29 cellular contexts compared by ENCODE assay signal in genomic region chr17:7266784-7267183, GRCh38. TPM values are rescaled to one million over a fixed set of nuclear protein-coding genes. Genes with fewer than 3 reads are reported as not detected.
DNase-seq lines count a peak whose midpoint lies in the region; ATAC-seq, FAIRE-seq and TF ChIP-seq lines count a peak whose summit lies in the region.
"Had no signal": no experiment of that assay in that cellular context is flagged by ENCODE, and none has a peak within 500 bp of the region (broad histone marks: within the 10 kb centered on the region; RNA-seq: fewer than 3 reads in every experiment).

No MANE protein-coding gene starts in this region.

- no peak overlapping the region for H4K8ac ChIP-seq in H1 (ENCODE audit: extremely low read depth, insufficient read depth, low read length)

- TF ChIP-seq EP300 in H1 (IDR thresholded peaks at IDR 0.05; ENCODE audit: borderline replicate concordance in 1 of 2, low read depth in 2 of 2, low read length in 2 of 2): no peak

- no peak overlapping the region for H2AK5ac ChIP-seq in H1 (ENCODE audit: low read depth, low read length)

- TF ChIP-seq CTCF in C4-2B (conservative IDR thresholded peaks at IDR 0.05) (no peak), H1 (IDR thresholded peaks at IDR 0.05; ENCODE audit: control extremely low read depth in 1 of 3, insufficient read depth in 1 of 3, low read depth in 1 of 3, low read length in 3 of 3) (no peak), progenitor cell of endocrine pancreas (IDR thresholded peaks at IDR 0.05; ENCODE audit: unreplicated experiment) (no peak)

- no peak overlapping the region for H2BK120ac ChIP-seq in H1 (replicated peaks; ENCODE audit: low read depth, low read length)

- H4K20me1 ChIP-seq in H1 (replicated peaks in 1 of 2; ENCODE audit: control insufficient read depth in 1 of 2, insufficient read depth in 2 of 2, low read length in 2 of 2): peaks cover 0 to under 1% of the 10 kb centered on the region in 2 experiments

- peaks cover 17% of the 10 kb centered on the region for H3K4me1 Mint-ChIP-seq in progenitor cell of endocrine pancreas (ENCODE audit: low read depth)
- H3K4me1 Mint-ChIP-seq in activated T-helper 1 cell treated with anti-CD3 and anti-CD28 coated beads, Interleukin-12 subunit alpha, Interleukin-12 subunit beta, Interleukin-2, Interleukin-4 antibody, amounts not matched to agents 30 ng/mL and 10 ng/mL and 1 ng/mL, durations not matched to agents 14 hours and 24 hours and 36 hours (ENCODE audit: low read depth): peaks cover 19% of the 10 kb centered on the region

- no peak overlapping the region for H4K5ac ChIP-seq in H1 (ENCODE audit: insufficient read length, low read depth, low read length)

- no peak overlapping the region for H2BK15ac ChIP-seq in H1 (ENCODE audit: low read length)

- H3K27me3 ChIP-seq in H1 (replicated peaks in 1 of 4; ENCODE audit: control insufficient read depth in 3 of 4, extremely low read depth in 1 of 4, insufficient read depth in 3 of 4, low read length in 3 of 4): no peaks in the 10 kb centered on the region

- FAIRE-seq in H1 (lab: Jason Lieb, UNC): no peak
- FAIRE-seq: endometrium, GM18507, small intestine had no signal

- H3K79me1 ChIP-seq in H1 (ENCODE audit: low read depth, low read length): peaks cover under 1% of the 10 kb centered on the region; the same call in 1 of the 2 replicates

- H4K91ac ChIP-seq in H1 (replicated peaks; ENCODE audit: insufficient read length, low read length): peak overlapping the region; percentile 35

- TF ChIP-seq RAD21 in H1 (IDR thresholded peaks at IDR 0.05 in 1 of 2, conservative IDR thresholded peaks at IDR 0.05 in 1 of 2; ENCODE audit: low read depth in 2 of 2, low read length in 2 of 2): no peak

- H2BK20ac ChIP-seq in H1 (ENCODE audit: low read length): no peak overlapping the region

- no peaks in the 10 kb centered on the region for H3K9me3 Mint-ChIP-seq in progenitor cell of endocrine pancreas (ENCODE audit: low read depth)
- H3K9me3 Mint-ChIP-seq in activated T-helper 1 cell treated with anti-CD3 and anti-CD28 coated beads, Interleukin-12 subunit alpha, Interleukin-12 subunit beta, Interleukin-2, Interleukin-4 antibody, amounts not matched to agents 30 ng/mL and 10 ng/mL and 1 ng/mL, durations not matched to agents 14 hours and 24 hours and 36 hours: no peaks in the 10 kb centered on the region
- H3K9me3 Mint-ChIP-seq: activated CD4-positive, alpha-beta T cell treated with anti-CD3 and anti-CD28 coated beads, Interleukin-2, amount 10 ng/mL, durations not matched to agents 7 days and 5 days; CD4-positive, alpha-beta T cell; GM23338 had no signal

- H3K27ac ChIP-seq in C4-2B (peak overlapping the region; percentile 16), H1 (ENCODE audit: low read depth, low read length) (no peak overlapping the region)
- H3K27ac ChIP-seq: neutrophil, PC-9, psoas muscle, WERI-Rb-1 had no signal

- intact Hi-C loops in activated T-helper 1 cell treated with anti-CD3 and anti-CD28 coated beads, Interleukin-12 subunit alpha, Interleukin-12 subunit beta, Interleukin-2, Interleukin-4 antibody, amounts not matched to agents 30 ng/mL and 10 ng/mL and 1 ng/mL, durations not matched to agents 14 hours and 24 hours and 36 hours (cut with micrococcal nuclease): no loop called here

- no peak overlapping the region for H3K4me3 ChIP-seq in H1 (ENCODE audit: extremely low read depth in 1 of 4, insufficient read depth in 2 of 4, low read depth in 3 of 4, low read length in 4 of 4)
- H3K4me3 ChIP-seq: PC-9, psoas muscle had no signal

- no peaks in the 10 kb centered on the region for H3K36me3 Mint-ChIP-seq in progenitor cell of endocrine pancreas (ENCODE audit: insufficient read depth)
- no peaks in the 10 kb centered on the region for H3K36me3 Mint-ChIP-seq in activated T-helper 1 cell treated with anti-CD3 and anti-CD28 coated beads, Interleukin-12 subunit alpha, Interleukin-12 subunit beta, Interleukin-2, Interleukin-4 antibody, amounts not matched to agents 30 ng/mL and 10 ng/mL and 1 ng/mL, durations not matched to agents 14 hours and 24 hours and 36 hours (ENCODE audit: low read depth)

- H3K14ac ChIP-seq in H1 (ENCODE audit: insufficient read length): no peak overlapping the region

- DNase-seq in HT1080 (ENCODE audit: low read depth) (peak; percentile 17), H1 (ENCODE audit: low read depth in 1 of 2, low spot score in 2 of 2) (no peak), progenitor cell of endocrine pancreas (ENCODE audit: low spot score, unreplicated experiment) (no peak), retina (no peak)
- no peak for DNase-seq in activated T-helper 1 cell treated with anti-CD3 and anti-CD28 coated beads, Interleukin-12 subunit alpha, Interleukin-12 subunit beta, Interleukin-2, Interleukin-4 antibody, amounts not matched to agents 30 ng/mL and 10 ng/mL and 1 ng/mL, durations not matched to agents 14 hours and 24 hours and 36 hours (ENCODE audit: low spot score)
- DNase-seq: activated CD4-positive, alpha-beta T cell treated with anti-CD3 and anti-CD28 coated beads, Interleukin-2, amount 10 ng/mL, durations not matched to agents 7 days and 5 days; activated naive CD4-positive, alpha-beta T cell treated with anti-CD3 and anti-CD28 coated beads, Interleukin-2, amount 50 U/mL, for 16 hours; aorta; CD4-positive, alpha-beta T cell; central memory CD4-positive, alpha-beta T cell; DMS 273 treated with DMSO at 0.1 percent for 48 hours; GF-D8; glutamatergic neuron; mammary epithelial cell; NCI-H1417; NCI-H2081 treated with DMSO at 0.1 percent for 48 hours; PC-9; psoas muscle; Right ventricle myocardium superior; small intestine; stimulated activated CD4-positive, alpha-beta T cell treated with anti-CD3 and anti-CD28 coated beads, Interleukin-2, amount 100 ng/mL, for 24 hours; WERI-Rb-1 had no signal

- 0 out of 2 replicates have a peak overlapping the region, but pooled peaks have one; percentile 28 for H3K18ac ChIP-seq in H1 (ENCODE audit: extremely low read depth, low read length)

- H3K36me3 ChIP-seq in H1 (ENCODE audit: control insufficient read depth in 2 of 4, insufficient read depth in 4 of 4, low read length in 3 of 4): no peaks in the 10 kb centered on the region
- H3K36me3 ChIP-seq: neutrophil, WERI-Rb-1 had no signal

- H2AFZ ChIP-seq in H1 (ENCODE audit: low read length): no peak overlapping the region
- H2AFZ ChIP-seq: GM23338, PC-9 had no signal

- H3K4me3 Mint-ChIP-seq in progenitor cell of endocrine pancreas (ENCODE audit: low read depth): no peak overlapping the region
- H3K4me3 Mint-ChIP-seq in activated T-helper 1 cell treated with anti-CD3 and anti-CD28 coated beads, Interleukin-12 subunit alpha, Interleukin-12 subunit beta, Interleukin-2, Interleukin-4 antibody, amounts not matched to agents 30 ng/mL and 10 ng/mL and 1 ng/mL, durations not matched to agents 14 hours and 24 hours and 36 hours: no peak overlapping the region
- H3K4me3 Mint-ChIP-seq: activated CD4-positive, alpha-beta T cell treated with anti-CD3 and anti-CD28 coated beads, Interleukin-2, amount 10 ng/mL, durations not matched to agents 7 days and 5 days; CD4-positive, alpha-beta T cell; GM23338 had no signal

- peak overlapping the region; percentile 42 for H3K27ac Mint-ChIP-seq in progenitor cell of endocrine pancreas
- H3K27ac Mint-ChIP-seq in activated T-helper 1 cell treated with anti-CD3 and anti-CD28 coated beads, Interleukin-12 subunit alpha, Interleukin-12 subunit beta, Interleukin-2, Interleukin-4 antibody, amounts not matched to agents 30 ng/mL and 10 ng/mL and 1 ng/mL, durations not matched to agents 14 hours and 24 hours and 36 hours: no peak overlapping the region
- H3K27ac Mint-ChIP-seq: activated CD4-positive, alpha-beta T cell treated with anti-CD3 and anti-CD28 coated beads, Interleukin-2, amount 10 ng/mL, durations not matched to agents 7 days and 5 days; CD4-positive, alpha-beta T cell had no signal

- H3K23me2 ChIP-seq in H1 (ENCODE audit: low read depth, low read length): peaks cover 3% of the 10 kb centered on the region

- H3K79me2 ChIP-seq in H1 (ENCODE audit: control insufficient read depth in 1 of 2, insufficient read depth in 2 of 2, low read length in 2 of 2): peaks cover 0 to 1% of the 10 kb centered on the region in 2 experiments; a peak in 1 of 4 replicates

- no peak overlapping the region for H3K56ac ChIP-seq in H1 (replicated peaks; ENCODE audit: insufficient read length, low read depth, low read length)

- H3K4ac ChIP-seq in H1 (replicated peaks; ENCODE audit: insufficient read length, low read depth, low read length): no peak overlapping the region

- no peak for ATAC-seq in HG03196 (IDR thresholded peaks at IDR 0.05; ENCODE audit: unreplicated experiment)
- ATAC-seq: GM23338, psoas muscle had no signal

- 92% methylated on average over 1 of the region's 1 CpG; no CpG with 5 or more reads in 1 of the 2 experiments for WGBS in H1 (ENCODE audit: extremely low coverage in 1 of 2, insufficient coverage in 1 of 2, insufficient read length in 1 of 2, insufficient replicate concordance in 2 of 2, low coverage in 1 of 2, low lambda C conversion rate in 2 of 2, missing lambda C conversion rate in 1 of 2), 2 experiments

- H2BK5ac ChIP-seq in H1 (ENCODE audit: low read depth, low read length): no peak overlapping the region; the same call in 1 of the 2 replicates

- 0 out of 2 replicates have a peak overlapping the region, but pooled peaks have one; percentile 60 for H2BK12ac ChIP-seq in H1 (ENCODE audit: low read depth, low read length)

- H3K4me2 ChIP-seq in H1 (ENCODE audit: insufficient read depth in 1 of 2, low read depth in 2 of 2, low read length in 2 of 2): no peak overlapping the region; a peak in 1 of 4 replicates
- H3K4me2 ChIP-seq: PC-9 had no signal

- POLR2A ChIA-PET in H1 (lab: Charles Lee; ENCODE audit: partially characterized antibody): interaction anchor here (0.8 to 13.7 kb wide), 7 partner anchors 8 to 63 kb away, joined by 3 to 159 read pairs (median 6); partner anchors contain the start of genes ACADVL, DLG4, DVL2 and GABARAP

- no peak overlapping the region for H3K9ac ChIP-seq in H1 (replicated peaks in 1 of 4; ENCODE audit: extremely low read depth in 1 of 4, low read depth in 3 of 4, low read length in 3 of 4)

- TF ChIP-seq POLR2A in H1 (IDR thresholded peaks at IDR 0.05; ENCODE audit: control extremely low read depth in 1 of 2, low read depth in 2 of 2, low read length in 2 of 2): no peak

- peaks cover 4% of the 10 kb centered on the region for H3K27me3 Mint-ChIP-seq in progenitor cell of endocrine pancreas
- H3K27me3 Mint-ChIP-seq in activated T-helper 1 cell treated with anti-CD3 and anti-CD28 coated beads, Interleukin-12 subunit alpha, Interleukin-12 subunit beta, Interleukin-2, Interleukin-4 antibody, amounts not matched to agents 30 ng/mL and 10 ng/mL and 1 ng/mL, durations not matched to agents 14 hours and 24 hours and 36 hours (ENCODE audit: insufficient read depth): peaks cover 23% of the 10 kb centered on the region

- peaks cover 0 to 8% (median 4%) of the 10 kb centered on the region in 4 experiments; a peak in 4 of 7 replicates for H3K4me1 ChIP-seq in H1 (replicated peaks in 1 of 4; ENCODE audit: control insufficient read depth in 3 of 4, insufficient read depth in 4 of 4, low read length in 3 of 4)

- H3K23ac ChIP-seq in H1 (ENCODE audit: insufficient read length): no peak overlapping the region

- CTCF ChIA-PET in H1 (lab: Charles Lee; ENCODE audit: partially characterized antibody): interaction anchor here (0.6 to 2.8 kb wide), 8 partner anchors 14 to 1830 kb away, joined by 3 to 17 read pairs (median 4); partner anchors contain the start of gene SLC2A4

- H3K9me3 ChIP-seq in H1 (ENCODE audit: insufficient read depth in 2 of 2, low read depth in 1 of 2, low read length in 1 of 2): no peaks in the 10 kb centered on the region
- H3K9me3 ChIP-seq: neutrophil, psoas muscle had no signal

RNA-seq across cellular contexts. Expression of gene CLDN7, which starts 4.5 kb away (rescaled TPM):
- total RNA-seq in HT1080 (2014; rRNA removed; shearing (Covaris generic)): not detected in 2 replicates
- not detected in 2 replicates for polyA plus RNA-seq in HT1080 (2015; cell fraction: cytosol; rRNA removed)
- 0.24 and 0.58 TPM in 2 replicates for polyA plus RNA-seq in HT1080 (2015; cell fraction: nucleus; rRNA removed)
- 119 and 129 TPM in 2 replicates for total RNA-seq in H1 (2021; fragmentation: NEBNext Ultra II Directional; extraction: Animal tissue kit (Norgen Biotek cat#: 25700))
- 118 and 196 TPM in 2 replicates for polyA plus RNA-seq in H1 (2011; rRNA removed)
- polyA plus RNA-seq in H1 (2011; cell fraction: cytosol; rRNA removed): 147 TPM
- 215 TPM for polyA plus RNA-seq in H1 (2011; cell fraction: nucleus; rRNA removed)
- polyA plus RNA-seq in H1 (2012, experiment 1 of 2): 88.4 to 177 TPM (median 174 TPM) in 4 replicates
- polyA plus RNA-seq in H1 (2012, experiment 2 of 2): 158 TPM
- 157 TPM for polyA plus RNA-seq in H1 (2013, experiment 1 of 2)
- polyA plus RNA-seq in H1 (2013, experiment 2 of 2): 171 TPM
- 58.0 and 75.5 TPM in 2 replicates for polyA minus RNA-seq in H1 (2011; rRNA and poly(A)+ RNA removed)
- polyA minus RNA-seq in H1 (2011; cell fraction: cytosol; rRNA and poly(A)+ RNA removed): 48.6 TPM
- polyA minus RNA-seq in H1 (2011; cell fraction: nucleus; rRNA and poly(A)+ RNA removed): 91.4 TPM
- total RNA-seq in progenitor cell of endocrine pancreas: 137 and 147 TPM in 2 replicates
- total RNA-seq in activated T-helper 1 cell treated with anti-CD3 and anti-CD28 coated beads, Interleukin-12 subunit alpha, Interleukin-12 subunit beta, Interleukin-2, Interleukin-4 antibody, amounts not matched to agents 30 ng/mL and 10 ng/mL and 1 ng/mL, durations not matched to agents 14 hours and 24 hours and 36 hours: 0.15 and 0.60 TPM in 2 replicates

RNA-seq across cellular contexts. Expression of gene SLC2A4, which starts 14.7 kb away (rescaled TPM):
- 0.03 TPM in 1 of 2 replicates, not detected in the other for total RNA-seq in HT1080 (2014; rRNA removed; shearing (Covaris generic))
- polyA plus RNA-seq in HT1080 (2015; cell fraction: cytosol; rRNA removed): not detected in 2 replicates
- polyA plus RNA-seq in HT1080 (2015; cell fraction: nucleus; rRNA removed): 0.07 TPM in 1 of 2 replicates, not detected in the other
- total RNA-seq in H1 (2021; fragmentation: NEBNext Ultra II Directional; extraction: Animal tissue kit (Norgen Biotek cat#: 25700)): 5.7 and 6.4 TPM in 2 replicates
- 6.9 and 10.6 TPM in 2 replicates for polyA plus RNA-seq in H1 (2011; rRNA removed)
- polyA plus RNA-seq in H1 (2011; cell fraction: cytosol; rRNA removed): 7.5 TPM
- 15.5 TPM for polyA plus RNA-seq in H1 (2011; cell fraction: nucleus; rRNA removed)
- 3.5 to 5.8 TPM (median 5.0 TPM) in 4 replicates for polyA plus RNA-seq in H1 (2012, experiment 1 of 2)
- polyA plus RNA-seq in H1 (2012, experiment 2 of 2): 3.6 TPM
- 7.3 TPM for polyA plus RNA-seq in H1 (2013, experiment 1 of 2)
- 6.6 TPM for polyA plus RNA-seq in H1 (2013, experiment 2 of 2)
- polyA minus RNA-seq in H1 (2011; rRNA and poly(A)+ RNA removed): 6.4 and 9.5 TPM in 2 replicates
- 5.3 TPM for polyA minus RNA-seq in H1 (2011; cell fraction: cytosol; rRNA and poly(A)+ RNA removed)
- 13.3 TPM for polyA minus RNA-seq in H1 (2011; cell fraction: nucleus; rRNA and poly(A)+ RNA removed)
- 1.5 and 2.0 TPM in 2 replicates for total RNA-seq in progenitor cell of endocrine pancreas
- total RNA-seq in activated T-helper 1 cell treated with anti-CD3 and anti-CD28 coated beads, Interleukin-12 subunit alpha, Interleukin-12 subunit beta, Interleukin-2, Interleukin-4 antibody, amounts not matched to agents 30 ng/mL and 10 ng/mL and 1 ng/mL, durations not matched to agents 14 hours and 24 hours and 36 hours: 0.17 and 0.31 TPM in 2 replicates
- total RNA-seq: activated CD4-positive, alpha-beta T cell treated with anti-CD3 and anti-CD28 coated beads, Interleukin-2, amount 10 ng/mL, durations not matched to agents 7 days and 5 days; CD4-positive, alpha-beta T cell; NCI-H460 had no signal

RNA-seq across cellular contexts. Expression of gene ELP5, which starts 14.8 kb away (rescaled TPM):
- 68.1 and 78.2 TPM in 2 replicates for total RNA-seq in HT1080 (2014; rRNA removed; shearing (Covaris generic))
- polyA plus RNA-seq in HT1080 (2015; cell fraction: cytosol; rRNA removed): 69.3 and 73.1 TPM in 2 replicates
- 54.5 and 57.0 TPM in 2 replicates for polyA plus RNA-seq in HT1080 (2015; cell fraction: nucleus; rRNA removed)
- total RNA-seq in H1 (2021; fragmentation: NEBNext Ultra II Directional; extraction: Animal tissue kit (Norgen Biotek cat#: 25700)): 75.4 and 78.1 TPM in 2 replicates
- polyA plus RNA-seq in H1 (2011; rRNA removed): 107 and 117 TPM in 2 replicates
- 97.9 TPM for polyA plus RNA-seq in H1 (2011; cell fraction: cytosol; rRNA removed)
- polyA plus RNA-seq in H1 (2011; cell fraction: nucleus; rRNA removed): 68.1 TPM
- 78.7 to 99.0 TPM (median 88.0 TPM) in 4 replicates for polyA plus RNA-seq in H1 (2012, experiment 1 of 2)
- 129 TPM for polyA plus RNA-seq in H1 (2012, experiment 2 of 2)
- polyA plus RNA-seq in H1 (2013, experiment 1 of 2): 56.8 TPM
- polyA plus RNA-seq in H1 (2013, experiment 2 of 2): 61.9 TPM
- 35.6 and 43.4 TPM in 2 replicates for polyA minus RNA-seq in H1 (2011; rRNA and poly(A)+ RNA removed)
- 20.9 TPM for polyA minus RNA-seq in H1 (2011; cell fraction: cytosol; rRNA and poly(A)+ RNA removed)
- 25.1 TPM for polyA minus RNA-seq in H1 (2011; cell fraction: nucleus; rRNA and poly(A)+ RNA removed)
- total RNA-seq in progenitor cell of endocrine pancreas: 42.3 and 45.0 TPM in 2 replicates
- 73.6 and 75.5 TPM in 2 replicates for total RNA-seq in activated T-helper 1 cell treated with anti-CD3 and anti-CD28 coated beads, Interleukin-12 subunit alpha, Interleukin-12 subunit beta, Interleukin-2, Interleukin-4 antibody, amounts not matched to agents 30 ng/mL and 10 ng/mL and 1 ng/mL, durations not matched to agents 14 hours and 24 hours and 36 hours

RNA-seq across cellular contexts. Expression of gene CTDNEP1, which starts 15.2 kb away (rescaled TPM):
- total RNA-seq in HT1080 (2014; rRNA removed; shearing (Covaris generic)): 43.6 and 79.9 TPM in 2 replicates
- polyA plus RNA-seq in HT1080 (2015; cell fraction: cytosol; rRNA removed): 188 and 198 TPM in 2 replicates
- polyA plus RNA-seq in HT1080 (2015; cell fraction: nucleus; rRNA removed): 91.4 and 98.3 TPM in 2 replicates
- total RNA-seq in H1 (2021; fragmentation: NEBNext Ultra II Directional; extraction: Animal tissue kit (Norgen Biotek cat#: 25700)): 120 and 123 TPM in 2 replicates
- polyA plus RNA-seq in H1 (2011; rRNA removed): 106 and 114 TPM in 2 replicates
- polyA plus RNA-seq in H1 (2011; cell fraction: cytosol; rRNA removed): 88.4 TPM
- polyA plus RNA-seq in H1 (2011; cell fraction: nucleus; rRNA removed): 152 TPM
- polyA plus RNA-seq in H1 (2012, experiment 1 of 2): 123 to 148 TPM (median 139 TPM) in 4 replicates
- polyA plus RNA-seq in H1 (2012, experiment 2 of 2): 151 TPM
- 94.4 TPM for polyA plus RNA-seq in H1 (2013, experiment 1 of 2)
- polyA plus RNA-seq in H1 (2013, experiment 2 of 2): 102 TPM
- 123 and 147 TPM in 2 replicates for polyA minus RNA-seq in H1 (2011; rRNA and poly(A)+ RNA removed)
- 79.0 TPM for polyA minus RNA-seq in H1 (2011; cell fraction: cytosol; rRNA and poly(A)+ RNA removed)
- 82.6 TPM for polyA minus RNA-seq in H1 (2011; cell fraction: nucleus; rRNA and poly(A)+ RNA removed)
- 134 and 137 TPM in 2 replicates for total RNA-seq in progenitor cell of endocrine pancreas
- total RNA-seq in activated T-helper 1 cell treated with anti-CD3 and anti-CD28 coated beads, Interleukin-12 subunit alpha, Interleukin-12 subunit beta, Interleukin-2, Interleukin-4 antibody, amounts not matched to agents 30 ng/mL and 10 ng/mL and 1 ng/mL, durations not matched to agents 14 hours and 24 hours and 36 hours: 191 and 193 TPM in 2 replicates

RNA-seq across cellular contexts. Expression of gene GABARAP, which starts 24.5 kb away (rescaled TPM):
- 191 and 331 TPM in 2 replicates for total RNA-seq in HT1080 (2014; rRNA removed; shearing (Covaris generic))
- polyA plus RNA-seq in HT1080 (2015; cell fraction: cytosol; rRNA removed): 353 and 537 TPM in 2 replicates
- polyA plus RNA-seq in HT1080 (2015; cell fraction: nucleus; rRNA removed): 170 and 196 TPM in 2 replicates
- total RNA-seq in H1 (2021; fragmentation: NEBNext Ultra II Directional; extraction: Animal tissue kit (Norgen Biotek cat#: 25700)): 252 and 265 TPM in 2 replicates
- 351 and 581 TPM in 2 replicates for polyA plus RNA-seq in H1 (2011; rRNA removed)
- polyA plus RNA-seq in H1 (2011; cell fraction: cytosol; rRNA removed): 311 TPM
- polyA plus RNA-seq in H1 (2011; cell fraction: nucleus; rRNA removed): 154 TPM
- polyA plus RNA-seq in H1 (2012, experiment 1 of 2): 343 to 418 TPM (median 350 TPM) in 4 replicates
- polyA plus RNA-seq in H1 (2012, experiment 2 of 2): 370 TPM
- 374 TPM for polyA plus RNA-seq in H1 (2013, experiment 1 of 2)
- 396 TPM for polyA plus RNA-seq in H1 (2013, experiment 2 of 2)
- polyA minus RNA-seq in H1 (2011; rRNA and poly(A)+ RNA removed): 207 and 212 TPM in 2 replicates
- 78.2 TPM for polyA minus RNA-seq in H1 (2011; cell fraction: cytosol; rRNA and poly(A)+ RNA removed)
- 77.3 TPM for polyA minus RNA-seq in H1 (2011; cell fraction: nucleus; rRNA and poly(A)+ RNA removed)
- total RNA-seq in progenitor cell of endocrine pancreas: 447 and 466 TPM in 2 replicates
- total RNA-seq in activated T-helper 1 cell treated with anti-CD3 and anti-CD28 coated beads, Interleukin-12 subunit alpha, Interleukin-12 subunit beta, Interleukin-2, Interleukin-4 antibody, amounts not matched to agents 30 ng/mL and 10 ng/mL and 1 ng/mL, durations not matched to agents 14 hours and 24 hours and 36 hours: 146 and 148 TPM in 2 replicates

Comparison
In these comparisons a context has a peak if more than half of its experiments do, and no peak if none do; other contexts are left out.
1. RNA of gene CLDN7, which starts 4.5 kb away (total RNA-seq): 137 to 147 TPM in progenitor cell of endocrine pancreas and 119 to 129 TPM in H1; 0.15 to 0.60 TPM in activated T-helper 1 cell treated with anti-CD3 and anti-CD28 coated beads, Interleukin-12 subunit alpha, Interleukin-12 subunit beta, Interleukin-2, Interleukin-4 antibody, amounts not matched to agents 30 ng/mL and 10 ng/mL and 1 ng/mL, durations not matched to agents 14 hours and 24 hours and 36 hours and not detected in HT1080; every median in the first group is over 10 times any median in the second.